17 cellular contexts compared by ENCODE assay signal in the genomic region with DNA sequence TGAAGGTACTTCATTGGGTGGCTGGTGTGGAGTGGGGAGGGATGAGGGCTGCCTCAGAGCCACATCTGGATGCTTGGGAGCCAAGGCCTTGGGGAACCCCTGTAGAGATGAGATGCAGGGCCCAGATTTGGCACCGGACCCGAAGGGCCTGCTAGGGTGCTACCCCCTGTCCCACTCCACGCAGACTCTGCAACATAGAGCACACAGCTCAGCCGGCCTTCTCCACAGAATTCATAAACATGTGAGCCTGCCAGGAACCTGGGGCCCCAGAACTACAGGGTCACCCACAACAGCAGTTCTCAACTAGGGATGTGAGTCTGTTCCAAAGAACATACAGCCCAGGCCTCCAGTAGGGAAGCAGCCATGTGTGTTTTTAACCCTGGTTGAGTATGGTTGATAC.
DNase-seq lines count a peak whose midpoint lies in the region; ATAC-seq and TF ChIP-seq lines count a peak whose summit lies in the region.
"Had no signal": no experiment of that assay in that cellular context is flagged by ENCODE, and none has a peak within 500 bp of the region (broad histone marks: within the 10 kb centered on the region; RNA-seq: fewer than 3 reads in every experiment).

No MANE protein-coding gene starts in this region.

- H3K9me3 ChIP-seq in Karpas-422 (ENCODE audit: low read length) (no peaks in the 10 kb centered on the region), ovary (no peaks in the 10 kb centered on the region), vagina (no peaks in the 10 kb centered on the region), psoas muscle (no peaks in the 10 kb centered on the region)
- H3K9me3 ChIP-seq: HAP-1, MG63 had no signal

- ATAC-seq in psoas muscle, result no peak

- no peaks in the 10 kb centered on the region for H4K20me1 ChIP-seq in Karpas-422 (ENCODE audit: insufficient read depth, low read depth, low read length)

- no peak for TF ChIP-seq EP300 in ovary (IDR thresholded peaks at IDR 0.05)

- TF ChIP-seq POLR2A in ovary (IDR thresholded peaks at IDR 0.05) (no peak), vagina (IDR thresholded peaks at IDR 0.05) (no peak)

- H3K27ac ChIP-seq in Karpas-422 (ENCODE audit: low read length) (peak overlapping the region; percentile 93; the same call in 1 of the 2 replicates), ovary (no peak overlapping the region), vagina (peak overlapping the region; percentile 37), psoas muscle (no peak overlapping the region)
- H3K27ac ChIP-seq: PC-9 had no signal

- in situ Hi-C loops in astrocyte of the spinal cord (cut with HindIII; ENCODE audit: low sequenced_read_pairs), result no loop called here

- DNase-seq in Karpas-422 (no peak), astrocyte of the spinal cord (ENCODE audit: low read depth, low spot score) (peak; percentile 48), ovary (peak in 3 of 5 donors; percentile 51 to 78 (median 70)), vagina (ENCODE audit: extremely low spot score in 2 of 2) (no peak), SIG-M5 (lab: John Stamatoyannopoulos, UW) (no peak), NCI-H1105 (lab: John Stamatoyannopoulos, UW) (no peak), psoas muscle (no peak)
- DNase-seq: AML-193, DND-41, Kasumi-1, MG63, NCI-H1048, NCI-H1436 treated with DMSO at 0.1 percent for 48 hours, NCI-H2029, NCI-H524 treated with DMSO at 0.1 percent for 48 hours, PC-9 had no signal

- H3K27me3 ChIP-seq in Karpas-422 (ENCODE audit: low read length), result no peaks in the 10 kb centered on the region
- no peaks in the 10 kb centered on the region for H3K27me3 ChIP-seq in ovary
- H3K27me3 ChIP-seq in vagina, result no peaks in the 10 kb centered on the region
- no peaks in the 10 kb centered on the region for H3K27me3 ChIP-seq in psoas muscle (ENCODE audit: insufficient read depth in 3 of 3, low read length in 2 of 3)
- H3K27me3 ChIP-seq: MG63 had no signal

- H3K4me2 ChIP-seq in Karpas-422 (ENCODE audit: low read depth, low read length, poor library complexity, severe bottlenecking), result no peak overlapping the region
- H3K4me2 ChIP-seq: PC-9 had no signal

- no peak overlapping the region for H3K4me3 ChIP-seq in Karpas-422 (ENCODE audit: low read length)
- H3K4me3 ChIP-seq in astrocyte of the spinal cord (ENCODE audit: low read depth, low read length), result no peak overlapping the region
- no peak overlapping the region for H3K4me3 ChIP-seq in ovary
- no peak overlapping the region for H3K4me3 ChIP-seq in vagina
- H3K4me3 ChIP-seq in psoas muscle, result no peak overlapping the region
- H3K4me3 ChIP-seq: HAP-1, MG63, PC-9 had no signal

- no peak overlapping the region for H2AFZ ChIP-seq in Karpas-422 (ENCODE audit: low read length)
- H2AFZ ChIP-seq: PC-9 had no signal

- intact Hi-C loops in ovary (cut with DNase I), result loop anchor here in 1 of 4 donors (10.0 kb wide), 1 partner anchor 47 kb away; no protein-coding TSS in a partner anchor
- intact Hi-C loops in vagina (cut with DNase I), result no loop called here
- intact Hi-C loops in psoas muscle (cut with DNase I), result no loop called here

- H3K36me3 ChIP-seq in Karpas-422 (ENCODE audit: insufficient read depth, low read length) (no peaks in the 10 kb centered on the region), ovary (no peaks in the 10 kb centered on the region), vagina (no peaks in the 10 kb centered on the region), psoas muscle (ENCODE audit: insufficient read depth in 1 of 2, low read depth in 1 of 2) (no peaks in the 10 kb centered on the region)
- H3K36me3 ChIP-seq: HAP-1, MG63 had no signal

- no peak overlapping the region for H3K9ac ChIP-seq in Karpas-422 (ENCODE audit: low read length)

- TF ChIP-seq CTCF in astrocyte of the spinal cord (IDR thresholded peaks at IDR 0.05; ENCODE audit: low read depth, low read length), result no peak
- TF ChIP-seq CTCF in ovary (IDR thresholded peaks at IDR 0.05), result no peak
- no peak for TF ChIP-seq CTCF in vagina (IDR thresholded peaks at IDR 0.05)
- no peak for TF ChIP-seq CTCF in psoas muscle (IDR thresholded peaks at IDR 0.05)

- H3K9me2 ChIP-seq in Karpas-422 (replicated peaks; ENCODE audit: insufficient read depth, low read length), result no peaks in the 10 kb centered on the region

- H3K4me1 ChIP-seq in Karpas-422 (ENCODE audit: low read length) (peaks cover 90% of the 10 kb centered on the region), ovary (ENCODE audit: insufficient read depth) (peaks cover 53% of the 10 kb centered on the region), vagina (peaks cover 71% of the 10 kb centered on the region), psoas muscle (peaks cover 80% of the 10 kb centered on the region)

- WGBS in ovary, 3 donors, result 25 to 56% (median 40%) methylated on average over 4 of the region's 4 CpGs
- WGBS in psoas muscle, 3 donors, result 89 to 96% (median 92%) methylated on average over 4 of the region's 4 CpGs

- H3K79me2 ChIP-seq in Karpas-422 (ENCODE audit: low read length), result peaks cover 31% of the 10 kb centered on the region; the same call in 1 of the 2 replicates

Comparison
In these comparisons a context has a peak if more than half of its experiments do, and no peak if none do; other contexts are left out.
1. DNase-seq: peak in astrocyte of the spinal cord (single experiment) and ovary (3 of 5); none in Karpas-422 (single experiment), vagina (0 of 2), SIG-M5 (single experiment), NCI-H1105 (single experiment) and psoas muscle (0 of 2).
2. H3K27ac ChIP-seq: peak in Karpas-422 (single experiment) and vagina (single experiment); none in ovary (0 of 2) and psoas muscle (single experiment).